In genomic region chr10:24172909-24173308, GRCh38 we compare ENCODE assay signal across 34 cellular contexts.
"Had no signal": no experiment of that assay in that cellular context is flagged by ENCODE, and none has a peak within 500 bp of the region (broad histone marks: within the 10 kb centered on the region; RNA-seq: fewer than 3 reads in every experiment).

No MANE protein-coding gene starts in this region.

- H3K4me3 ChIP-seq: MG63 had no signal

- H3K9me3 ChIP-seq: MG63 had no signal

- H3K36me3 ChIP-seq: MG63 had no signal

- DNase-seq: Karpas-422, Kasumi-1, MG63, MM.1S, MV-4-11, NCI-H1048, NCI-H1092, NCI-H1092 treated with DMSO at 0.1 percent for 48 hours, NCI-H1105, NCI-H1105 treated with DMSO at 0.1 percent for 48 hours, NCI-H1417, NCI-H1417 treated with DMSO at 0.1 percent for 48 hours, NCI-H1436, NCI-H1436 treated with DMSO at 0.1 percent for 48 hours, NCI-H146, NCI-H1694, NCI-H1694 treated with DMSO at 0.1 percent for 48 hours, NCI-H187, NCI-H187 treated with DMSO at 0.1 percent for 48 hours, NCI-H1930, NCI-H2029, NCI-H2029 treated with DMSO at 0.1 percent for 48 hours, NCI-H2081, NCI-H2081 treated with DMSO at 0.1 percent for 48 hours, NCI-H2107, NCI-H2171, NCI-H2171 treated with DMSO at 0.1 percent for 48 hours, NCI-H2227 treated with DMSO at 0.1 percent for 48 hours, NCI-H226, NCI-H345, NCI-H446, NCI-H446 treated with DMSO at 0.1 percent for 48 hours, NCI-H510A, NCI-H510A treated with DMSO at 0.1 percent for 48 hours had no signal

- H3K27me3 ChIP-seq: MG63 had no signal
